Comparison of ENCODE assay signal across 20 cellular contexts in genomic region chr5:178322736-178323540, GRCh38.
DNase-seq lines count a peak whose midpoint lies in the region; ATAC-seq and TF ChIP-seq lines count a peak whose summit lies in the region.
"Had no signal": no experiment of that assay in that cellular context is flagged by ENCODE, and none has a peak within 500 bp of the region (broad histone marks: within the 10 kb centered on the region; RNA-seq: fewer than 3 reads in every experiment).

No MANE protein-coding gene starts in this region.

- H3K4me2 ChIP-seq in neuronal stem cell (ENCODE audit: insufficient read depth, low read length, poor library complexity, severe bottlenecking) (no peak overlapping the region), PC-9 (no peak overlapping the region)

- peak overlapping the region; percentile 14 for H2BK12ac ChIP-seq in neuronal stem cell (ENCODE audit: low read length)

- H3K23ac ChIP-seq in neuronal stem cell (ENCODE audit: low read depth, low read length, poor library complexity), result peak overlapping the region; percentile 81

- no peak overlapping the region for H4K91ac ChIP-seq in neuronal stem cell (ENCODE audit: low read depth, low read length, poor library complexity)

- H3K9me3 ChIP-seq in RWPE2 (ENCODE audit: severe bottlenecking) (no peaks in the 10 kb centered on the region), neuronal stem cell (replicated peaks in 1 of 2; ENCODE audit: control insufficient read depth in 2 of 2, insufficient read depth in 1 of 2, low read depth in 1 of 2, low read length in 2 of 2) (peaks cover 2% of the 10 kb centered on the region in 2 donors), PC-9 (ENCODE audit: insufficient read depth, low read depth) (no peaks in the 10 kb centered on the region)
- H3K9me3 ChIP-seq: Caco-2, pancreas had no signal

- H2AFZ ChIP-seq in neuronal stem cell (ENCODE audit: low read length), result no peak overlapping the region
- H2AFZ ChIP-seq in PC-9, result no peak overlapping the region

- CTCF ChIA-PET in PC-9 (lab: Charles Lee), result no interaction called here

- no peaks in the 10 kb centered on the region for H4K20me1 ChIP-seq in PC-9 (ENCODE audit: insufficient read depth)

- no peaks in the 10 kb centered on the region for H3F3A ChIP-seq in PC-9 (ENCODE audit: insufficient read depth, low read depth)

- no TSS peak for BruUV-seq in PC-9 (replicated peaks; lab: Mats Ljungman, UMichigan)

- no peaks in the 10 kb centered on the region for H3K79me2 ChIP-seq in PC-9 (ENCODE audit: low read depth)

- H3K36me3 ChIP-seq in RWPE2 (ENCODE audit: low read depth) (no peaks in the 10 kb centered on the region), neuronal stem cell (replicated peaks in 1 of 2; ENCODE audit: control insufficient read depth in 2 of 2, insufficient read depth in 2 of 2, low read length in 2 of 2) (no peaks in the 10 kb centered on the region), PC-9 (ENCODE audit: low read depth) (no peaks in the 10 kb centered on the region)
- H3K36me3 ChIP-seq: pancreas had no signal

- intact Hi-C loops in PC-9 (cut with micrococcal nuclease; ENCODE audit: unreplicated experiment), result no loop called here

- peak overlapping the region; percentile 59 for H2BK15ac ChIP-seq in neuronal stem cell (ENCODE audit: low read length)

- no CpG with 5 or more reads among the region's 14 CpGs for WGBS in neuronal stem cell (ENCODE audit: extremely low coverage in 2 of 2, insufficient read length in 2 of 2, insufficient replicate concordance in 1 of 2), 2 donors

- no peaks in the 10 kb centered on the region for H3K79me1 ChIP-seq in neuronal stem cell (ENCODE audit: low read depth, low read length)

- DNase-seq in GM12865 (ENCODE audit: low read depth), result peak; percentile 52
- peak; percentile 54 for DNase-seq in RWPE2 (ENCODE audit: low spot score)
- no peak for DNase-seq in neuronal stem cell (ENCODE audit: low spot score)
- no peak for DNase-seq in NCI-H1436 treated with DMSO at 0.1 percent for 48 hours (lab: John Stamatoyannopoulos, UW)
- DNase-seq in NOMO-1 treated with DMSO at 0.1 percent for 48 hours (lab: John Stamatoyannopoulos, UW; ENCODE audit: unreplicated experiment), result no peak
- DNase-seq in PC-9, result no peak
- DNase-seq: activated CD4-positive, alpha-beta T cell treated with anti-CD3 and anti-CD28 coated beads, Interleukin-2, amount 10 ng/mL, durations not matched to agents 7 days and 5 days; activated naive CD4-positive, alpha-beta T cell; Caco-2; foreskin melanocyte; NCI-H2029 treated with DMSO at 0.1 percent for 48 hours; NCI-H69; stimulated activated CD4-positive, alpha-beta T cell treated with anti-CD3 and anti-CD28 coated beads, Interleukin-4, amount 100 ng/mL, for 4 hours; stimulated activated CD8-positive, alpha-beta memory T cell treated with anti-CD3 and anti-CD28 coated beads, Interleukin-4, amount 100 ng/mL, for 48 hours had no signal

- no peaks in the 10 kb centered on the region for H3K9me2 ChIP-seq in PC-9 (ENCODE audit: insufficient read depth)

- H3K9ac ChIP-seq in neuronal stem cell (ENCODE audit: low read depth, low read length, poor library complexity), result no peak overlapping the region

- H3K27me3 ChIP-seq in RWPE2 (ENCODE audit: insufficient read depth, poor library complexity, severe bottlenecking) (no peaks in the 10 kb centered on the region), neuronal stem cell (ENCODE audit: control insufficient read depth in 3 of 3, insufficient read depth in 3 of 3, low read depth in 1 of 3, low read length in 3 of 3) (no peaks in the 10 kb centered on the region), PC-9 (ENCODE audit: insufficient read depth, low read depth) (peaks cover 98% of the 10 kb centered on the region)
- H3K27me3 ChIP-seq: pancreas had no signal

- H2AK5ac ChIP-seq in neuronal stem cell (ENCODE audit: low read depth, low read length), result peak overlapping the region; percentile 60

- H4K8ac ChIP-seq in neuronal stem cell (ENCODE audit: low read depth, low read length), result no peak overlapping the region

- peak overlapping the region; percentile 83 for H3K14ac ChIP-seq in neuronal stem cell (ENCODE audit: low read length)

- POLR2A ChIA-PET in PC-9 (lab: Charles Lee; ENCODE audit: unreplicated experiment), result no interaction called here

- H3K4me3 ChIP-seq in GM12865 (ENCODE audit: low read depth, low read length) (peak overlapping the region; percentile 72), RWPE2 (ENCODE audit: severe bottlenecking) (no peak overlapping the region), neuronal stem cell (ENCODE audit: low read length in 2 of 2) (peak overlapping the region in 1 of 2 donors; percentile 27), PC-9 (no peak overlapping the region)
- H3K4me3 ChIP-seq: coronary artery, pancreas had no signal

- H2BK120ac ChIP-seq in neuronal stem cell (ENCODE audit: low read depth, low read length), result no peak overlapping the region

- H3K18ac ChIP-seq in neuronal stem cell (ENCODE audit: low read length), result peak overlapping the region; percentile 67

- ATAC-seq in GM21447 (IDR thresholded peaks at IDR 0.05; ENCODE audit: unreplicated experiment) (peak; percentile 16), RWPE2 (ENCODE audit: low read depth) (no peak; the same call in 2 of the 3 replicates), HG03457 (IDR thresholded peaks at IDR 0.05; ENCODE audit: unreplicated experiment) (no peak)
- ATAC-seq: left lobe of liver, pancreas had no signal

- H3K4me1 ChIP-seq in RWPE2 (ENCODE audit: insufficient read depth, poor library complexity, severe bottlenecking) (no peaks in the 10 kb centered on the region), neuronal stem cell (ENCODE audit: control insufficient read depth in 2 of 2, insufficient read depth in 1 of 2, low read depth in 1 of 2, low read length in 2 of 2) (peaks cover 4 to 14% of the 10 kb centered on the region in 2 donors), PC-9 (replicated peaks; ENCODE audit: insufficient read depth) (no peaks in the 10 kb centered on the region)
- H3K4me1 ChIP-seq: Caco-2, pancreas had no signal

- TF ChIP-seq CTCF in GM12865 (IDR thresholded peaks at IDR 0.05; ENCODE audit: insufficient read depth, low read depth, low read length, missing control alignments) (no peak), RWPE2 (IDR thresholded peaks at IDR 0.05; ENCODE audit: poor library complexity, severe bottlenecking) (no peak), PC-9 (conservative IDR thresholded peaks at IDR 0.05) (no peak)

- no peak overlapping the region for H2BK5ac ChIP-seq in neuronal stem cell (ENCODE audit: low read length)

- H3K27ac ChIP-seq in RWPE2 (ENCODE audit: poor library complexity, severe bottlenecking) (no peak overlapping the region), neuronal stem cell (replicated peaks; ENCODE audit: low read length) (no peak overlapping the region), PC-9 (no peak overlapping the region)
- H3K27ac ChIP-seq: coronary artery, HL-60, pancreas had no signal

- H3K4ac ChIP-seq in neuronal stem cell (ENCODE audit: low read length), result no peak overlapping the region

Comparison
In these comparisons a context has a peak if more than half of its experiments do, and no peak if none do; other contexts are left out.
1. DNase-seq: peak in GM12865 (single experiment) and RWPE2 (single experiment); none in neuronal stem cell (single experiment), NCI-H1436 treated with DMSO at 0.1 percent for 48 hours (single experiment), NOMO-1 treated with DMSO at 0.1 percent for 48 hours (single experiment) and PC-9 (0 of 2).